ENCODE assay signal across 9 cellular contexts in genomic region chr1:232784794-232785193, GRCh38. TPM values are rescaled to one million over a fixed set of nuclear protein-coding genes. Genes with fewer than 3 reads are reported as not detected.
"Had no signal": no experiment of that assay in that cellular context is flagged by ENCODE, and none has a peak within 500 bp of the region (broad histone marks: within the 10 kb centered on the region; RNA-seq: fewer than 3 reads in every experiment).

No MANE protein-coding gene starts in this region.

- FAIRE-seq: H54, HepG2 had no signal

- H3K36me3 Mint-ChIP-seq: IgD-negative memory B cell had no signal

- DNase-seq: GOT3, H9, HCEC 1CT, KBM-7 had no signal

- H3K27ac Mint-ChIP-seq: H9, IgD-negative memory B cell had no signal

- H3K4me3 Mint-ChIP-seq: H9, IgD-negative memory B cell had no signal

- ATAC-seq: HepG2 had no signal

- H3K27ac ChIP-seq: HL-60 had no signal

RNA-seq across cellular contexts. Expression of gene MAP10, which starts 20.4 kb away (rescaled TPM):
- total RNA-seq: HepG2, HT1080 had no signal
- polyA plus RNA-seq: HepG2 had no signal
